Comparison of ENCODE assay signal across 8 cellular contexts in the genomic region with DNA sequence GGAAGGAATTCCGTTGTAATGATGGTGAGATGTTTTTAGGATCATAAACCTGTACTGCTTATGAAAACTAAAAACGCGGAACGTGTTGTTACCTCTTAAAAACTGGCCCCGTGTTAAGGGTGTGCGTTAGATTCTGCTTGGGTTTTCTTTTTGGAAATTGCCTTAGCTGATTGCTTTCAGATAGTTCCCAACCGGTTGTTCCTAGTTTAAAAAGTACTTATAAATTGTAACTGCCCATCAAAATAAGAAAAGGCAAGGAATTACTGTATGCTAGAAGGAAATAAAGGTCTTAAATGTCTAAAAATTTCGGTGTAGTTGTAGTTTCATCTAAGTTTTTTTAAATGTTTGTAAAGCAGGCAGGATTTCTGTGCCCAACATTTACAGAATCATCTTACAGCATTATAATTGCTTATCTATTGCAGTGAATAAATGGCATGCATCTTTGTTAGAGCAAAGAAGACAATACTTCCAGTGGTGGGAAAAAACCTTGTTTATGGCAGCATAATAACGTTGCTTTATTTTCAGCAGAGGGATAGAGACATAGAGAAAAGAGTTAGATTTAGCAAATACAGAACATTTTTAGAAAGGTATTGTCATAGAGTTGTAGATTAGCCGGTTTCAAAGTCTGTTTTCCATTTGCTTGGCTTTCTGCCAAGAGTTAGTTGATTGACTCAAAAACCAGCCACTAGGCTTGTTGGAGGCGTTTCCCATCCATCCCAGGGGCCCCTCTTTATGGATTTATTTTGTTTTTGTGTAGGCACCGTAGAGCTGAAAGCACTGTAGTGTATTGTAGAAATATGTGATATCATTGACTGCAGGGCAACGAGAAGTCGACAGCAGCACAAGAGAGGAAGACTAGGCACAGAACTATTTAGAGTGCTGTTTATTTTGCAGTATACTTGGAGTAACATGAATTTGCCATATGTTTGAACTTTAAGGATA. TPM values are rescaled to one million over a fixed set of nuclear protein-coding genes. Genes with fewer than 3 reads are reported as not detected.
DNase-seq lines count a peak whose midpoint lies in the region; ATAC-seq, FAIRE-seq and TF ChIP-seq lines count a peak whose summit lies in the region.

No MANE protein-coding gene starts in this region.

- TF ChIP-seq CTCF in K562 (IDR thresholded peaks at IDR 0.05 in 2 of 3, conservative IDR thresholded peaks at IDR 0.05 in 1 of 3; ENCODE audit: insufficient read depth in 2 of 3, low read depth in 1 of 3, low read length in 3 of 3): no peak

- peaks cover 66% of the 10 kb centered on the region for H3K79me2 ChIP-seq in K562 (ENCODE audit: control insufficient read depth, insufficient read depth, low read length)

- peak overlapping the region; percentile 87 for H3K4me3 ChIP-seq in MG63
- peak overlapping the region; percentile 80 for H3K4me3 ChIP-seq in SJCRH30
- peak overlapping the region; percentile 70 for H3K4me3 ChIP-seq in K562
- H3K4me3 ChIP-seq in iPS DF 6.9 (ENCODE audit: low read length): peak overlapping the region; percentile 63; the same call in 1 of the 2 replicates

- H3K27ac ChIP-seq in SJCRH30 (peak overlapping the region; percentile 2; the same call in 1 of the 2 replicates), K562 (ENCODE audit: extremely low read depth, low read depth, low read length) (peak overlapping the region; percentile 90), iPS DF 6.9 (ENCODE audit: low read length) (no peak overlapping the region)

- BruUV-seq in K562 (replicated peaks; lab: Mats Ljungman, UMichigan): no TSS peak

- H3K9me3 ChIP-seq in MG63 (no peaks in the 10 kb centered on the region), SJCRH30 (replicated peaks) (no peaks in the 10 kb centered on the region), K562 (replicated peaks; ENCODE audit: control insufficient read depth, insufficient read depth, low read depth, low read length) (no peaks in the 10 kb centered on the region), iPS DF 6.9 (ENCODE audit: control insufficient read depth, insufficient read depth, low read length) (no peaks in the 10 kb centered on the region)

- TF ChIP-seq EP300 in K562 (IDR thresholded peaks at IDR 0.05; ENCODE audit: low read length): no peak

- no peaks in the 10 kb centered on the region for H3K27me3 ChIP-seq in MG63
- no peaks in the 10 kb centered on the region for H3K27me3 ChIP-seq in SJCRH30
- H3K27me3 ChIP-seq in K562 (ENCODE audit: control insufficient read depth in 2 of 2, insufficient read depth in 2 of 2, low read length in 2 of 2): no peaks in the 10 kb centered on the region
- no peaks in the 10 kb centered on the region for H3K27me3 ChIP-seq in iPS DF 6.9 (ENCODE audit: control insufficient read depth, insufficient read depth, low read length)

- no peak for TF ChIP-seq POLR2A in K562 (conservative IDR thresholded peaks at IDR 0.05)

- no peaks in the 10 kb centered on the region for H3K36me3 ChIP-seq in MG63
- no peaks in the 10 kb centered on the region for H3K36me3 ChIP-seq in SJCRH30
- no peaks in the 10 kb centered on the region for H3K36me3 ChIP-seq in K562 (ENCODE audit: control insufficient read depth, insufficient read depth, low read length)
- no peaks in the 10 kb centered on the region for H3K36me3 ChIP-seq in iPS DF 6.9 (ENCODE audit: control insufficient read depth, insufficient read depth, low read length)

- intact Hi-C loops in K562 (cut with micrococcal nuclease): loop anchor here (5.0 kb wide), 3 partner anchors 36 to 209 kb away; a partner anchor contains a TSS

- DNase-seq in EH (ENCODE audit: low read depth): peak; percentile 74
- peak; percentile 64 for DNase-seq in MG63
- peak; percentile 58 to 80 for DNase-seq in SJCRH30
- peak; percentile 33 to 88 (median 76) for DNase-seq in K562 (ENCODE audit: extremely low read depth in 1 of 4, low spot score in 3 of 4)
- no peak for DNase-seq in iPS DF 6.9 (ENCODE audit: low read depth, low spot score)
- peak; percentile 62 for DNase-seq in renal cortical epithelial cell (ENCODE audit: low read depth)

- H3K9me1 ChIP-seq in K562 (ENCODE audit: control insufficient read depth, insufficient read depth, low read length): no peaks in the 10 kb centered on the region

- H3K9ac ChIP-seq in K562 (ENCODE audit: insufficient read depth in 1 of 2, low read depth in 2 of 2, low read length in 2 of 2): peak overlapping the region; percentile 95 to 100

- POLR2A ChIA-PET in K562 (lab: Yijun Ruan, JAX): interaction anchor here (0.6 to 3.0 kb wide), 10 partner anchors 10 to 1925 kb away, joined by 3 to 19 read pairs (median 3); no protein-coding TSS in a partner anchor

- H2AFZ ChIP-seq in K562 (ENCODE audit: low read depth, low read length): peak overlapping the region; percentile 79

- TF ChIP-seq RAD21 in K562 (CRISPR knock-in tag; conservative IDR thresholded peaks at IDR 0.05 in 1 of 2, IDR thresholded peaks at IDR 0.05 in 1 of 2): no peak

- CTCF ChIA-PET in K562 (lab: Yijun Ruan, JAX; ENCODE audit: low intra/inter-chr PET ratio): interaction anchor here (0.5 to 0.7 kb wide), 3 partner anchors 35 to 154 kb away, joined by 3 read pairs; no protein-coding TSS in a partner anchor

- FAIRE-seq in K562 (lab: Jason Lieb, UNC): peak; percentile 89

- H3K4me2 ChIP-seq in K562 (ENCODE audit: insufficient read depth, low read length): peak overlapping the region; percentile 88

- no peaks in the 10 kb centered on the region; the same call in 1 of the 2 replicates for H4K20me1 ChIP-seq in K562 (replicated peaks; ENCODE audit: control insufficient read depth, insufficient read depth, low read length)

- H3K4me1 ChIP-seq in SJCRH30: peaks cover 8% of the 10 kb centered on the region
- H3K4me1 ChIP-seq in K562 (replicated peaks in 1 of 2; ENCODE audit: control insufficient read depth in 2 of 2, insufficient read depth in 2 of 2, low read length in 2 of 2): peaks cover 10 to 23% of the 10 kb centered on the region in 2 experiments; a peak in 4 of 5 replicates
- H3K4me1 ChIP-seq in iPS DF 6.9 (ENCODE audit: control insufficient read depth, insufficient read depth, low read length): no peaks in the 10 kb centered on the region

- WGBS in K562 (ENCODE audit: insufficient coverage, low coverage, missing lambda C conversion rate): under 1% methylated on average over 14 of the region's 14 CpGs
- no CpG with 5 or more reads among the region's 14 CpGs for WGBS in iPS DF 6.9 (ENCODE audit: insufficient coverage, insufficient read length)

- in situ Hi-C loops in K562 (cut with MboI): no loop called here

- ATAC-seq in K562 (peak; percentile 36), HG03460 (IDR thresholded peaks at IDR 0.05; ENCODE audit: unreplicated experiment) (no peak), GM21723 (IDR thresholded peaks at IDR 0.05; ENCODE audit: unreplicated experiment) (no peak)

TF ChIP-seq in K562, 482 proteins besides CTCF, POLR2A, EP300 and RAD21 (continues in another document):
- TF ChIP-seq ZSCAN29 (IDR thresholded peaks at IDR 0.05) (peak; percentile 63; the same call in 1 of the 2 replicates), NR3C1 (CRISPR knock-in tag; IDR thresholded peaks at IDR 0.05) (no peak), MXI1 (IDR thresholded peaks at IDR 0.05; ENCODE audit: low read depth, low read length) (no peak), ZBTB17 (CRISPR knock-in tag; IDR thresholded peaks at IDR 0.05) (no peak), ZNF263 (CRISPR knock-in tag; IDR thresholded peaks at IDR 0.05; ENCODE audit: borderline replicate concordance) (no peak), MYC (IDR thresholded peaks at IDR 0.05; ENCODE audit: low read depth, low read length) (no peak), MYC (CRISPR knock-in tag; IDR thresholded peaks at IDR 0.05; ENCODE audit: borderline replicate concordance, low read depth) (no peak), RBM15 (IDR thresholded peaks at IDR 0.05; ENCODE audit: insufficient read depth, low read length) (no peak), KDM4B (IDR thresholded peaks at IDR 0.05; ENCODE audit: borderline replicate concordance in 2 of 2, low read depth in 1 of 2) (peak in 1 of 2 experiments; percentile 95; a peak in 1 of 4 replicates), POLR2H (tag; IDR thresholded peaks at IDR 0.05; ENCODE audit: low read depth) (peak; percentile 46), ZKSCAN1 (IDR thresholded peaks at IDR 0.05; ENCODE audit: low read depth, low read length) (no peak), ZNF57 (CRISPR knock-in tag; IDR thresholded peaks at IDR 0.05) (no peak), POU5F1 (IDR thresholded peaks at IDR 0.05; ENCODE audit: borderline replicate concordance, low read depth, low read length, partially characterized antibody) (no peak)
- TF ChIP-seq, protein P1, sequence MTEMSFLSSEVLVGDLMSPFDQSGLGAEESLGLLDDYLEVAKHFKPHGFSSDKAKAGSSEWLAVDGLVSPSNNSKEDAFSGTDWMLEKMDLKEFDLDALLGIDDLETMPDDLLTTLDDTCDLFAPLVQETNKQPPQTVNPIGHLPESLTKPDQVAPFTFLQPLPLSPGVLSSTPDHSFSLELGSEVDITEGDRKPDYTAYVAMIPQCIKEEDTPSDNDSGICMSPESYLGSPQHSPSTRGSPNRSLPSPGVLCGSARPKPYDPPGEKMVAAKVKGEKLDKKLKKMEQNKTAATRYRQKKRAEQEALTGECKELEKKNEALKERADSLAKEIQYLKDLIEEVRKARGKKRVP (CRISPR knock-in tag; IDR thresholded peaks at IDR 0.05): no peak

RNA-seq across cellular contexts. Expression of a gene that starts 1.7 kb away (rescaled TPM):
- 12.4 and 26.6 TPM in 2 replicates for total RNA-seq in MG63 (2014; rRNA removed; shearing (Covaris generic); ENCODE audit: low replicate concordance)
- 10.8 TPM in 2 replicates for total RNA-seq in SJCRH30 (2014; rRNA removed; shearing (Covaris generic))
- total RNA-seq in K562 (2011; cell fraction: chromatin; rRNA removed; ENCODE audit: low replicate concordance): 6.7 and 7.6 TPM in 2 replicates
- 3.9 and 4.3 TPM in 2 replicates for total RNA-seq in K562 (2011; cell fraction: nucleolus; rRNA removed)
- total RNA-seq in K562 (2011; cell fraction: nucleoplasm; rRNA removed): 4.7 and 5.0 TPM in 2 replicates
- total RNA-seq in K562 (2014; rRNA removed): 7.4 and 9.0 TPM in 2 replicates
- 12.6 and 14.6 TPM in 2 replicates for total RNA-seq in K562 (2014; rRNA removed; fragmentation: Illumina TruSeq; extraction: Trizol)
- total RNA-seq in K562 (2015; rRNA removed; fragmentation: Illumina TruSeq; extraction: Trizol): 11.9 and 13.0 TPM in 2 replicates
- total RNA-seq in K562 (2021): 17.6 and 19.0 TPM in 2 replicates
- 5.7 and 7.0 TPM in 2 replicates for polyA plus RNA-seq in K562 (2011; rRNA removed)
- polyA plus RNA-seq in K562 (2011; cell fraction: cytosol; rRNA removed): 4.3 and 5.6 TPM in 2 replicates
- polyA plus RNA-seq in K562 (2011; cell fraction: nucleus; rRNA removed): 3.7 and 3.9 TPM in 2 replicates
- polyA plus RNA-seq in K562 (2012): 6.6 and 7.9 TPM in 2 replicates
- 10.6 and 14.0 TPM in 2 replicates for polyA plus RNA-seq in K562 (2014; fragmentation: Illumina TruSeq; extraction: Trizol)
- polyA plus RNA-seq in K562 (2014; fragmentation: Nextera tagmentation; extraction: Ambion mirVana): 1 to 10 TPM; 2.1 to 2.7 TPM
- polyA plus RNA-seq in K562 (2014; rRNA removed): 6.2 and 7.8 TPM in 2 replicates
- polyA minus RNA-seq in K562 (2011; rRNA and poly(A)+ RNA removed): 14.7 and 16.9 TPM in 2 replicates
- 4.9 and 5.4 TPM in 2 replicates for polyA minus RNA-seq in K562 (2011; cell fraction: cytosol; rRNA and poly(A)+ RNA removed)
- polyA minus RNA-seq in K562 (2011; cell fraction: nucleus; rRNA and poly(A)+ RNA removed): 3.5 and 5.7 TPM in 2 replicates
- 6.8 and 36.1 TPM in 2 replicates for total RNA-seq in renal cortical epithelial cell
